2 cellular contexts compared by ENCODE assay signal in the genomic region with DNA sequence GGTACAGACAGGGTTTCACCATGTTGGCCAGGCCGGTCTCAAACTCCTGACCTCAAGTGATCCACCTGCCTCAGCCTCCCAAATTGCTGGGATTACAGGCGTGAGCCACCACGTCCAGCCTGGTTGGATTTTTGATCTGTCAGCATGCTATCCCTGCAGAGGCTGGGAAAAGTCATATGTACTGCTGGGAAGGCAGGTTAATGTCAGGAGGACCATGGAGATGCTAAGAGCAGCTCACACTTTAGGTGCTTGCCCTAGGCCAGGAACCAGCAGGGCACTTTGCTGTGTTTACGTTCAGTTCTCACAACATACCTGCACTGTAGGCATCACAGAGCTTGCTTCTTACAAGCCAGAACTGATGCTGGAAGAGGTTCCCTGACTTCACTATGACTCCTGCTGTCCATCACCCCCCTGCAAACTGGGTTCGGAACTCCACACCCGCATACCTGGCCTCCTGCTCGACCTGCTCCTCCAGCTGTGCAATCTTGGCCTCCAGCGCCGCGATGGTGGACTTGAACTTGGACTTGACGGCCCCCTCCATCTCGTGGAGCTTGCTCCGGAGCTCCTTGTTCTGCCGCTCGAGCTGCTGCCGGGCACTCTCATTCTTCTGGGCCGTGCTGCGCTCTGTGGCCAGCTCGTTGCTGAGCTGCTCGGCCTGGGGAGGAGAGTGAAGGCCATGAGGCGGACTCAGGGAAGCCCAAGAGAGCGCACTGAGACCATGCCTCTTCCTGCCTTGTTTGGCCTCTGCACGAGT.
A peak's percentile ranks its signal among the peaks of the same experiment; 100 is the strongest.
TF ChIP-seq lines count a peak whose summit lies in the region.

No MANE protein-coding gene starts in this region.

TF ChIP-seq in HepG2, 621 proteins besides CTCF, POLR2A, EP300 and RAD21:
- TF ChIP-seq ZNF550 (CRISPR knock-in tag; IDR thresholded peaks at IDR 0.05; ENCODE audit: borderline replicate concordance), result no peak
- TF ChIP-seq, protein P1, sequence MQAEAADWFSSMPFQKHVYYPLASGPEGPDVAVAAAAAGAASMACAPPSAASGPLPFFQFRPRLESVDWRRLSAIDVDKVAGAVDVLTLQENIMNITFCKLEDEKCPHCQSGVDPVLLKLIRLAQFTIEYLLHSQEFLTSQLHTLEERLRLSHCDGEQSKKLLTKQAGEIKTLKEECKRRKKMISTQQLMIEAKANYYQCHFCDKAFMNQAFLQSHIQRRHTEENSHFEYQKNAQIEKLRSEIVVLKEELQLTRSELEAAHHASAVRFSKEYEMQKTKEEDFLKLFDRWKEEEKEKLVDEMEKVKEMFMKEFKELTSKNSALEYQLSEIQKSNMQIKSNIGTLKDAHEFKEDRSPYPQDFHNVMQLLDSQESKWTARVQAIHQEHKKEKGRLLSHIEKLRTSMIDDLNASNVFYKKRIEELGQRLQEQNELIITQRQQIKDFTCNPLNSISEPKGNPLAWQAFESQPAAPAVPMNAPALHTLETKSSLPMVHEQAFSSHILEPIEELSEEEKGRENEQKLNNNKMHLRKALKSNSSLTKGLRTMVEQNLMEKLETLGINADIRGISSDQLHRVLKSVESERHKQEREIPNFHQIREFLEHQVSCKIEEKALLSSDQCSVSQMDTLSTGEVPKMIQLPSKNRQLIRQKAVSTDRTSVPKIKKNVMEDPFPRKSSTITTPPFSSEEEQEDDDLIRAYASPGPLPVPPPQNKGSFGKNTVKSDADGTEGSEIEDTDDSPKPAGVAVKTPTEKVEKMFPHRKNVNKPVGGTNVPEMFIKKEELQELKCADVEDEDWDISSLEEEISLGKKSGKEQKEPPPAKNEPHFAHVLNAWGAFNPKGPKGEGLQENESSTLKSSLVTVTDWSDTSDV (CRISPR knock-in tag; IDR thresholded peaks at IDR 0.05), result 0 out of 2 replicates have a peak, but pooled peaks have one; percentile 29

TF ChIP-seq in H1, 55 proteins besides CTCF, POLR2A, EP300 and RAD21:
- no peak for TF ChIP-seq SRF (IDR thresholded peaks at IDR 0.05; ENCODE audit: low read depth, low read length)
- no peak for TF ChIP-seq TAF7 (optimal IDR thresholded peaks at IDR 0.05; ENCODE audit: borderline replicate concordance, low read depth, low read length)
- TF ChIP-seq CBX8 (IDR thresholded peaks at IDR 0.05; ENCODE audit: borderline replicate concordance, low read depth, low read length), result no peak
- no peak for TF ChIP-seq SIX5 (IDR thresholded peaks at IDR 0.05; ENCODE audit: low read depth, low read length)
- no peak for TF ChIP-seq SP1 (IDR thresholded peaks at IDR 0.05; ENCODE audit: low read depth, low read length)
- TF ChIP-seq GABPA (IDR thresholded peaks at IDR 0.05; ENCODE audit: borderline replicate concordance, insufficient read depth, low read length), result no peak
- no peak for TF ChIP-seq HDAC6 (IDR thresholded peaks at IDR 0.05; ENCODE audit: low read depth, low read length)
- no peak for TF ChIP-seq SP4 (IDR thresholded peaks at IDR 0.05; ENCODE audit: low read length)
- TF ChIP-seq SUZ12 (IDR thresholded peaks at IDR 0.05; ENCODE audit: low read length), result no peak
- TF ChIP-seq EGR1 (IDR thresholded peaks at IDR 0.05; ENCODE audit: borderline replicate concordance, low read depth, low read length), result no peak
- no peak for TF ChIP-seq TCF12 (IDR thresholded peaks at IDR 0.05; ENCODE audit: low read depth, low read length)
- TF ChIP-seq, protein P2, sequence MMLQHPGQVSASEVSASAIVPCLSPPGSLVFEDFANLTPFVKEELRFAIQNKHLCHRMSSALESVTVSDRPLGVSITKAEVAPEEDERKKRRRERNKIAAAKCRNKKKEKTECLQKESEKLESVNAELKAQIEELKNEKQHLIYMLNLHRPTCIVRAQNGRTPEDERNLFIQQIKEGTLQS (IDR thresholded peaks at IDR 0.05; ENCODE audit: insufficient read depth, low read depth, low read length), result no peak
TF ChIP-seq in H1: peak in this region for 0.
